ENCODE assay signal across 1 cellular context in the genomic region with DNA sequence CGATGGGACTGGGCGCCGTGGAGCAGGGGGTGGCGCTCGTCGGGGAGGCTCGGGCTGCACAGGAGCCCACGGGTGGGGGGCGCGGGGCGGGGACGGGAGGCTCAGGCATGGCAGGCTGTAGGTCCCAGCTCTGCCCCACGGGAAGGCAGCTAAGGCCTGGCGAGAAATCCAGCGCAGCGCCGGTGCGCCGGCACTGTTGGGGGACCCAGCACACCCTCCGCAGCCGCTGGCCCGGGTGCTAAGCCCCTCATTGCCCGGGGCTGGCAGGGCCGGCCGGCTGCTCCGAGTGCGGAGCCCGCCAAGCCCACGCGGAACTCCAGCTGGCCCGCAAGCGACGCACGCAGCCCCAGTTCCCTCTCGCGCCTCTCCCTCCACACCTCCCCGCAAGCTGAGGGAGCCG. TPM values are rescaled to one million over a fixed set of nuclear protein-coding genes. Genes with fewer than 3 reads are reported as not detected.
"Had no signal": no experiment of that assay in that cellular context is flagged by ENCODE, and none has a peak within 500 bp of the region (broad histone marks: within the 10 kb centered on the region; RNA-seq: fewer than 3 reads in every experiment).

No MANE protein-coding gene starts in this region.

RNA-seq across cellular contexts. Expression of gene BAHCC1, which starts 43.2 kb away (rescaled TPM):
- polyA plus RNA-seq: naive thymus-derived CD4-positive, alpha-beta T cell had no signal
